ENCODE assay signal across 8 cellular contexts in genomic region chr15:64092864-64093626, GRCh38.
A peak's percentile ranks its signal among the peaks of the same experiment; 100 is the strongest.
DNase-seq lines count a peak whose midpoint lies in the region; ATAC-seq lines count a peak whose summit lies in the region.

No MANE protein-coding gene starts in this region.

- H3K27ac ChIP-seq in skin epidermis = peak overlapping the region; percentile 19 to 94 (median 83)

- H3K9me3 ChIP-seq in iPS-15b (ENCODE audit: control insufficient read depth, insufficient read depth, low read length) = no peaks in the 10 kb centered on the region

- peak; percentile 22 for ATAC-seq in HG03520 (IDR thresholded peaks at IDR 0.05; ENCODE audit: unreplicated experiment)
- ATAC-seq in GM19467 (IDR thresholded peaks at IDR 0.05; ENCODE audit: unreplicated experiment) = no peak

- peak overlapping the region; percentile 92 for H3K4me3 ChIP-seq in iPS-15b (ENCODE audit: low read depth, low read length)
- peak overlapping the region; percentile 44 to 79 (median 66) for H3K4me3 ChIP-seq in skin epidermis

- no peaks in the 10 kb centered on the region for H3K27me3 ChIP-seq in iPS-15b (ENCODE audit: control insufficient read depth, insufficient read depth, low read length)

- peak; percentile 11 to 24 for DNase-seq in activated CD4-positive, alpha-beta T cell treated with anti-CD3 and anti-CD28 coated beads for 4 hours
- DNase-seq in activated CD4-positive, alpha-beta T cell treated with anti-CD3 and anti-CD28 coated beads for 1 hour = no peak
- peak; percentile 29 for DNase-seq in SHP77 treated with DMSO at 0.1 percent for 48 hours (lab: John Stamatoyannopoulos, UW)
- DNase-seq in astrocyte of the hippocampus (ENCODE audit: low read depth, low spot score) = peak; percentile 70

- H3K36me3 ChIP-seq in iPS-15b (ENCODE audit: control insufficient read depth, insufficient read depth, low read length) = peaks cover 2% of the 10 kb centered on the region

- peaks cover 3% of the 10 kb centered on the region for H3K4me1 ChIP-seq in iPS-15b (ENCODE audit: control insufficient read depth, insufficient read depth, low read length)

- peak overlapping the region; percentile 90 for H3K9ac ChIP-seq in iPS-15b (ENCODE audit: low read depth, low read length)
